In genomic region chr6:137076277-137077068, GRCh38 we compare ENCODE assay signal across 8 cellular contexts. TPM values are rescaled to one million over a fixed set of nuclear protein-coding genes. Genes with fewer than 3 reads are reported as not detected.
A peak's percentile ranks its signal among the peaks of the same experiment; 100 is the strongest.
DNase-seq lines count a peak whose midpoint lies in the region; ATAC-seq and TF ChIP-seq lines count a peak whose summit lies in the region.

No MANE protein-coding gene starts in this region.

- H3K4me3 Mint-ChIP-seq in activated T-cell treated with anti-CD3 and anti-CD28 coated beads, Interleukin-2, amount 50 U/mL, for 72 hours: no peak overlapping the region

- H3K4me3 ChIP-seq in osteoblast (ENCODE audit: insufficient read depth, low read length) (no peak overlapping the region), upper lobe of left lung (no peak overlapping the region)

- no peaks in the 10 kb centered on the region for H3K4me1 Mint-ChIP-seq in activated T-cell treated with anti-CD3 and anti-CD28 coated beads, Interleukin-2, amount 50 U/mL, for 72 hours (ENCODE audit: low read depth)

- DNase-seq in GF-D8 (lab: John Stamatoyannopoulos, UW) (peak; percentile 20), H4 (ENCODE audit: low spot score) (peak; percentile 67), Kasumi-1 (lab: John Stamatoyannopoulos, UW) (peak; percentile 88 to 94), OCI-M2 (lab: John Stamatoyannopoulos, UW; ENCODE audit: unreplicated experiment) (peak; percentile 54), foreskin keratinocyte (peak; percentile 23 to 60), osteoblast (ENCODE audit: insufficient read length, low spot score, missing footprints) (no peak), upper lobe of left lung (peak in 1 of 2 donors; percentile 87)
- peak; percentile 65 to 69 for DNase-seq in activated T-cell treated with anti-CD3 and anti-CD28 coated beads, Interleukin-2, amount 50 U/mL, for 72 hours

- H3K27ac Mint-ChIP-seq in activated T-cell treated with anti-CD3 and anti-CD28 coated beads, Interleukin-2, amount 50 U/mL, for 72 hours: no peak overlapping the region

- H2AFZ ChIP-seq in osteoblast (ENCODE audit: low read length): no peak overlapping the region

- no peaks in the 10 kb centered on the region for H3K36me3 ChIP-seq in osteoblast (ENCODE audit: insufficient read depth, low read length)
- no peaks in the 10 kb centered on the region for H3K36me3 ChIP-seq in upper lobe of left lung

- no peaks in the 10 kb centered on the region for H3K9me3 Mint-ChIP-seq in activated T-cell treated with anti-CD3 and anti-CD28 coated beads, Interleukin-2, amount 50 U/mL, for 72 hours

- peak; percentile 94 to 99 for ATAC-seq in activated T-cell treated with anti-CD3 and anti-CD28 coated beads, Interleukin-2, amount 50 U/mL, for 72 hours (replicated peaks in 1 of 2)
- ATAC-seq in foreskin keratinocyte (peak; percentile 96), upper lobe of left lung (ENCODE audit: low FRiP score in 2 of 2) (peak; percentile 92 to 98)

- no peak overlapping the region for H3K4me2 ChIP-seq in osteoblast (ENCODE audit: insufficient read depth, low read length)

- no peaks in the 10 kb centered on the region for H3K4me1 ChIP-seq in foreskin keratinocyte
- no peaks in the 10 kb centered on the region for H3K4me1 ChIP-seq in osteoblast (ENCODE audit: insufficient read depth, low read length)
- no peaks in the 10 kb centered on the region for H3K4me1 ChIP-seq in upper lobe of left lung

- WGBS in upper lobe of left lung, 2 donors: 74% methylated on average over 4 of the region's 4 CpGs

- no peaks in the 10 kb centered on the region for H3K79me2 ChIP-seq in osteoblast (ENCODE audit: insufficient read depth, low read length)

- H3K27me3 Mint-ChIP-seq in activated T-cell treated with anti-CD3 and anti-CD28 coated beads, Interleukin-2, amount 50 U/mL, for 72 hours (ENCODE audit: low read depth): peaks cover 52% of the 10 kb centered on the region

- H3K9me3 ChIP-seq in osteoblast (ENCODE audit: low read depth, low read length): no peaks in the 10 kb centered on the region
- no peaks in the 10 kb centered on the region for H3K9me3 ChIP-seq in upper lobe of left lung

- TF ChIP-seq POLR2A in upper lobe of left lung (IDR thresholded peaks at IDR 0.05): no peak

- peaks cover 1 to 2% of the 10 kb centered on the region in 2 donors for H3K36me3 Mint-ChIP-seq in activated T-cell treated with anti-CD3 and anti-CD28 coated beads, Interleukin-2, amount 50 U/mL, for 72 hours (ENCODE audit: insufficient read depth in 2 of 2)

- H4K20me1 ChIP-seq in osteoblast (ENCODE audit: insufficient read depth, low read length): no peaks in the 10 kb centered on the region

- TF ChIP-seq CTCF in foreskin keratinocyte (conservative IDR thresholded peaks at IDR 0.05): peak; percentile 86
- TF ChIP-seq CTCF in osteoblast (IDR thresholded peaks at IDR 0.05; ENCODE audit: extremely low read depth, low read depth, low read length): peak; percentile 85
- TF ChIP-seq CTCF in upper lobe of left lung (IDR thresholded peaks at IDR 0.05): peak; percentile 57 to 81 (median 70)

- TF ChIP-seq EP300 in upper lobe of left lung (IDR thresholded peaks at IDR 0.05): no peak

- H3K27me3 ChIP-seq in foreskin keratinocyte (peaks cover 28% of the 10 kb centered on the region), osteoblast (ENCODE audit: insufficient read depth, low read length) (peaks cover 2% of the 10 kb centered on the region), upper lobe of left lung (no peaks in the 10 kb centered on the region)

- H3K27ac ChIP-seq in foreskin keratinocyte (no peak overlapping the region), osteoblast (ENCODE audit: low read depth, low read length) (no peak overlapping the region), upper lobe of left lung (no peak overlapping the region)

RNA-seq across cellular contexts. Expression of gene IL20RA, which starts 31.7 kb away (rescaled TPM):
- total RNA-seq in H4 (2014; rRNA removed; shearing (Covaris generic)): 0.14 TPM in 1 of 2 replicates, not detected in the other
- not detected for total RNA-seq in activated T-cell treated with anti-CD3 and anti-CD28 coated beads, Interleukin-2, amount 50 U/mL, for 72 hours
- 1.2 and 1.7 TPM in 2 replicates for total RNA-seq in foreskin keratinocyte
- 0.75 and 1.4 TPM in 2 replicates for polyA plus RNA-seq in foreskin keratinocyte
- total RNA-seq in osteoblast: 0.29 and 0.36 TPM in 2 replicates
- 10 to 100 TPM in 3 of 6 donors, 1 to 10 TPM in 3; 7.5 to 44.8 (median 9.7) TPM for total RNA-seq in upper lobe of left lung
